ENCODE assay signal across 21 cellular contexts in genomic region chr9:123394291-123395235, GRCh38. TPM values are rescaled to one million over a fixed set of nuclear protein-coding genes. Genes with fewer than 3 reads are reported as not detected.
DNase-seq lines count a peak whose midpoint lies in the region; ATAC-seq, FAIRE-seq and TF ChIP-seq lines count a peak whose summit lies in the region.
"Had no signal": no experiment of that assay in that cellular context is flagged by ENCODE, and none has a peak within 500 bp of the region (broad histone marks: within the 10 kb centered on the region; RNA-seq: fewer than 3 reads in every experiment).

No MANE protein-coding gene starts in this region.

- SMC1A ChIA-PET in GM12878 (lab: Charles Lee; ENCODE audit: uncharacterized antibody, unreplicated experiment), result no interaction called here

- H3K79me2 ChIP-seq in GM12878 (ENCODE audit: control insufficient read depth, insufficient read depth, low read length), result no peaks in the 10 kb centered on the region

- ATAC-seq in Right ventricle myocardium inferior (no peak), heart right ventricle (no peak), GM12878 (no peak)
- ATAC-seq: A549; CD8-positive, alpha-beta T cell had no signal

- RAD21 ChIA-PET in GM12878 (lab: Charles Lee; ENCODE audit: unreplicated experiment), result no interaction called here

- CTCF ChIA-PET in GM12878 (lab: Yijun Ruan, JAX), result interaction anchor here (1.8 kb wide), 1 partner anchor 41 kb away, joined by 7 read pairs; no protein-coding TSS in a partner anchor

- H3K9me3 ChIP-seq in heart right ventricle (peaks cover 0 to 8% (median 0%) of the 10 kb centered on the region in 11 donors), GM12878 (replicated peaks; ENCODE audit: control insufficient read depth, insufficient read depth, low read length) (no peaks in the 10 kb centered on the region), sigmoid colon (no peaks in the 10 kb centered on the region)
- H3K9me3 ChIP-seq: A549 had no signal

- H3K27ac ChIP-seq in heart right ventricle (no peak overlapping the region), GM12878 (ENCODE audit: control insufficient read depth, insufficient read depth) (no peak overlapping the region), sigmoid colon (no peak overlapping the region)
- H3K27ac ChIP-seq: A549 had no signal

- POLR2A ChIA-PET in GM12878 (lab: Charles Lee), result no interaction called here

- no peak for TF ChIP-seq RAD21 in GM12878 (IDR thresholded peaks at IDR 0.05; ENCODE audit: insufficient read depth, low read depth, low read length)

- H3K36me3 ChIP-seq in heart right ventricle, result no peaks in the 10 kb centered on the region
- H3K36me3 ChIP-seq in GM12878 (ENCODE audit: control insufficient read depth in 2 of 2, insufficient read depth in 2 of 2, low read length in 1 of 2), result no peaks in the 10 kb centered on the region
- no peaks in the 10 kb centered on the region for H3K36me3 ChIP-seq in sigmoid colon

- peaks cover 2% of the 10 kb centered on the region; the same call in 1 of the 2 replicates for H4K20me1 ChIP-seq in GM12878 (ENCODE audit: control insufficient read depth, insufficient read depth)

- H3K9ac ChIP-seq in GM12878 (ENCODE audit: control insufficient read depth, insufficient read depth, low read length), result no peak overlapping the region

- in situ Hi-C loops in GM12878 (cut with MboI), result no loop called here

- H3K27ac Mint-ChIP-seq in nephron (peak overlapping the region in 2 of 3 experiments; percentile 26 to 67), type B pancreatic cell (peak overlapping the region; percentile 26)
- H3K27ac Mint-ChIP-seq: CD8-positive, alpha-beta T cell had no signal

- peak; percentile 37 for DNase-seq in Right ventricle myocardium inferior (ENCODE audit: missing footprints)
- DNase-seq in heart right ventricle, result no peak
- no peak for DNase-seq in GM12878 (ENCODE audit: low read depth, low spot score)
- DNase-seq in type B pancreatic cell (ENCODE audit: extremely low spot score, unreplicated experiment), result no peak
- DNase-seq in NCI-H1048 (lab: John Stamatoyannopoulos, UW), result no peak
- no peak for DNase-seq in sigmoid colon
- no peak for DNase-seq in NOMO-1 treated with dmso at 0.1 percent for 144 hours (lab: John Stamatoyannopoulos, UW; ENCODE audit: unreplicated experiment)
- DNase-seq: CD8-positive, alpha-beta T cell; HCEC 1CT; Kasumi-1; MM.1S; NCI-H187; NCI-H2107; SIG-M5 had no signal

- H3K27me3 Mint-ChIP-seq in nephron (ENCODE audit: low read depth) (peaks cover 7% of the 10 kb centered on the region), type B pancreatic cell (no peaks in the 10 kb centered on the region)
- H3K27me3 Mint-ChIP-seq: IgD-negative memory B cell had no signal

- intact Hi-C loops in Right ventricle myocardium inferior (cut with DNase I) (no loop called here), heart right ventricle (cut with DNase I) (loop anchor here in 1 of 10 donors (10.0 kb wide), 1 partner anchor 210 kb away; no protein-coding TSS in a partner anchor), GM12878 (cut with micrococcal nuclease; ENCODE audit: unreplicated experiment) (no loop called here), sigmoid colon (cut with DNase I) (no loop called here)

- H3K4me3 ChIP-seq in heart right ventricle (no peak overlapping the region), GM12878 (no peak overlapping the region), sigmoid colon (no peak overlapping the region)
- H3K4me3 ChIP-seq: A549 had no signal

- 85% methylated on average over 16 of the region's 16 CpGs for WGBS in heart right ventricle, 2 donors
- 71% methylated on average over 16 of the region's 16 CpGs for WGBS in GM12878 (ENCODE audit: insufficient coverage, insufficient replicate concordance, low lambda C conversion rate, missing lambda C conversion rate)
- 84 to 89% methylated on average over 16 of the region's 16 CpGs for WGBS in sigmoid colon, 2 donors

- H3K9me3 Mint-ChIP-seq in nephron, result no peaks in the 10 kb centered on the region
- no peaks in the 10 kb centered on the region for H3K9me3 Mint-ChIP-seq in type B pancreatic cell

- H2AFZ ChIP-seq in GM12878 (ENCODE audit: control insufficient read depth, low read depth, low read length), result no peak overlapping the region

- no peak for TF ChIP-seq CTCF in heart right ventricle (IDR thresholded peaks at IDR 0.05)
- no peak for TF ChIP-seq CTCF in GM12878 (IDR thresholded peaks at IDR 0.05 in 2 of 3, conservative IDR thresholded peaks at IDR 0.05 in 1 of 3; ENCODE audit: control insufficient read depth in 2 of 3, extremely low read depth in 1 of 3, insufficient read depth in 1 of 3, low read depth in 3 of 3, low read length in 3 of 3)
- TF ChIP-seq CTCF in nephron (IDR thresholded peaks at IDR 0.05; ENCODE audit: unreplicated experiment in 3 of 3), result no peak
- TF ChIP-seq CTCF in type B pancreatic cell (conservative IDR thresholded peaks at IDR 0.05), result no peak
- no peak for TF ChIP-seq CTCF in sigmoid colon (IDR thresholded peaks at IDR 0.05)

- BruUV-seq in GM12878 (replicated peaks; lab: Mats Ljungman, UMichigan), result no TSS peak

- no peak overlapping the region for H3K4me2 ChIP-seq in GM12878 (ENCODE audit: control insufficient read depth, insufficient read depth)
- H3K4me2 ChIP-seq: A549 had no signal

- TF ChIP-seq POLR2A in GM12878 (IDR thresholded peaks at IDR 0.05; ENCODE audit: low read depth, low read length) (peak; percentile 37; the same call in 1 of the 2 replicates), sigmoid colon (IDR thresholded peaks at IDR 0.05) (no peak)

- no peak overlapping the region for H3K4me3 Mint-ChIP-seq in nephron
- no peak overlapping the region for H3K4me3 Mint-ChIP-seq in type B pancreatic cell
- H3K4me3 Mint-ChIP-seq: CD8-positive, alpha-beta T cell had no signal

- no peaks in the 10 kb centered on the region for H3K27me3 ChIP-seq in heart right ventricle
- H3K27me3 ChIP-seq in GM12878 (replicated peaks in 1 of 2; ENCODE audit: control insufficient read depth in 2 of 2, insufficient read depth in 2 of 2, low read length in 1 of 2), result no peaks in the 10 kb centered on the region
- H3K27me3 ChIP-seq in sigmoid colon, result no peaks in the 10 kb centered on the region

- FAIRE-seq in GM12878 (lab: Jason Lieb, UNC), result no peak
- FAIRE-seq: A549, D721Med, HTR-8/SVneo had no signal

- H3K4me1 ChIP-seq in heart right ventricle (no peaks in the 10 kb centered on the region), GM12878 (ENCODE audit: control insufficient read depth, insufficient read depth, low read length) (no peaks in the 10 kb centered on the region), sigmoid colon (no peaks in the 10 kb centered on the region)
- H3K4me1 ChIP-seq: A549 had no signal

- TF ChIP-seq EP300 in GM12878 (IDR thresholded peaks at IDR 0.05; ENCODE audit: borderline replicate concordance in 1 of 2, control insufficient read depth in 1 of 2, low read depth in 2 of 2, low read length in 2 of 2), result no peak
- no peak for TF ChIP-seq EP300 in sigmoid colon (IDR thresholded peaks at IDR 0.05)

- H3K36me3 Mint-ChIP-seq in nephron (ENCODE audit: low read depth) (no peaks in the 10 kb centered on the region), type B pancreatic cell (no peaks in the 10 kb centered on the region)

- H3K4me1 Mint-ChIP-seq in nephron (peaks cover 20% of the 10 kb centered on the region), type B pancreatic cell (ENCODE audit: unreplicated experiment) (peaks cover 15% of the 10 kb centered on the region)
- H3K4me1 Mint-ChIP-seq: IgD-negative memory B cell had no signal

TF ChIP-seq in GM12878, 131 proteins besides CTCF, POLR2A, EP300 and RAD21 (continues in another document):
- TF ChIP-seq BHLHE40 (IDR thresholded peaks at IDR 0.05; ENCODE audit: borderline replicate concordance in 1 of 2, low read depth in 2 of 2, low read length in 1 of 2) (no peak), USF2 (IDR thresholded peaks at IDR 0.05; ENCODE audit: borderline replicate concordance, low read depth, low read length) (no peak), BRCA1 (IDR thresholded peaks at IDR 0.05; ENCODE audit: low read depth, low read length) (no peak), EGR1 (IDR thresholded peaks at IDR 0.05; ENCODE audit: borderline replicate concordance in 1 of 2, low read depth in 2 of 2, low read length in 2 of 2) (no peak), CHD2 (IDR thresholded peaks at IDR 0.05; ENCODE audit: borderline replicate concordance, low read depth, low read length) (no peak), NR2F1 (conservative IDR thresholded peaks at IDR 0.05) (no peak), PML (IDR thresholded peaks at IDR 0.05; ENCODE audit: low read length) (no peak)

RNA-seq across cellular contexts. Expression of gene CRB2, which starts 38.6 kb away (rescaled TPM):
- 0.08 TPM for total RNA-seq in Right ventricle myocardium inferior
- total RNA-seq in heart right ventricle, result under 1 TPM in 2 of 10 donors, not detected in 8; 0.09 to 0.24 TPM
- polyA plus RNA-seq in heart right ventricle, result under 1 TPM in 1 of 2 donors, not detected in 1; 0.01 TPM
- total RNA-seq in GM12878 (2013; cell fraction: nucleolus; rRNA removed), result 0.51 and 1.2 TPM in 2 replicates
- 0.23 and 0.33 TPM in 2 replicates for total RNA-seq in GM12878 (2014; rRNA removed)
- 0.27 and 0.28 TPM in 2 replicates for total RNA-seq in GM12878 (2014; rRNA removed; fragmentation: Illumina TruSeq; extraction: Trizol)
- total RNA-seq in GM12878 (2021), result 0.69 and 0.80 TPM in 2 replicates
- 0.16 TPM for polyA plus RNA-seq in GM12878 (2011; ENCODE audit: low read depth)
- polyA plus RNA-seq in GM12878 (2011; rRNA removed), result 0.01 TPM in 2 replicates
- 0.04 and 0.08 TPM in 2 replicates for polyA plus RNA-seq in GM12878 (2011; cell fraction: cytosol; rRNA removed)
- polyA plus RNA-seq in GM12878 (2011; cell fraction: nucleus; rRNA removed), result 0.25 and 0.26 TPM in 2 replicates
- polyA plus RNA-seq in GM12878 (2012), result 0.48 and 0.51 TPM in 2 replicates
- 0.08 and 0.10 TPM in 2 replicates for polyA plus RNA-seq in GM12878 (2014; fragmentation: Illumina TruSeq; extraction: Trizol)
- not detected for polyA plus RNA-seq in GM12878 (2014; fragmentation: Nextera tagmentation; extraction: Ambion mirVana)
- polyA plus RNA-seq in GM12878 (2014; rRNA removed), result 0.38 and 0.47 TPM in 2 replicates
- under 1 TPM in 1 of 2 experiments, not detected in 1; 0.15 TPM for polyA plus RNA-seq in GM12878 (2016; fragmentation: Nextera tagmentation; extraction: Ambion mirVana)
- 0.07 and 0.10 TPM in 2 replicates for polyA minus RNA-seq in GM12878 (2011; rRNA and poly(A)+ RNA removed)
- not detected in 2 replicates for polyA minus RNA-seq in GM12878 (2011; cell fraction: cytosol; rRNA and poly(A)+ RNA removed)
- polyA minus RNA-seq in GM12878 (2011; cell fraction: nucleus; rRNA and poly(A)+ RNA removed), result 0.10 and 0.12 TPM in 2 replicates
- 1.1 and 61.1 TPM in 2 replicates for total RNA-seq in type B pancreatic cell (ENCODE audit: low replicate concordance)
- total RNA-seq in sigmoid colon, result under 1 TPM in 2 of 4 donors, not detected in 2; 0.14 to 0.33 TPM
- under 1 TPM in 2 of 3 donors, not detected in 1; 0.46 to 0.79 TPM for polyA plus RNA-seq in sigmoid colon
- total RNA-seq: CD8-positive, alpha-beta T cell; RPMI7951 had no signal
- polyA plus RNA-seq: BJ, IgD-negative memory B cell had no signal
